ENCODE assay signal across 8 cellular contexts in genomic region chr20:52103469-52103910, GRCh38.
DNase-seq lines count a peak whose midpoint lies in the region; ATAC-seq and TF ChIP-seq lines count a peak whose summit lies in the region.

No MANE protein-coding gene starts in this region.

- H3K9me3 ChIP-seq in A673 (ENCODE audit: low read depth, low read length, poor library complexity, severe bottlenecking) (peaks cover 4% of the 10 kb centered on the region), HEK293 (ENCODE audit: control insufficient read depth, insufficient read depth, low read depth, low read length) (no peaks in the 10 kb centered on the region), iPS-20b (ENCODE audit: insufficient read depth, low read depth, low read length) (no peaks in the 10 kb centered on the region), SJCRH30 (replicated peaks) (no peaks in the 10 kb centered on the region)

- no peaks in the 10 kb centered on the region for H3K9me3 Mint-ChIP-seq in activated T-helper 17 cell treated with anti-CD3 and anti-CD28 coated beads, Interleukin-2, amount 50 U/mL, for 72 hours

- H3K9ac ChIP-seq in iPS-20b (ENCODE audit: low read depth, low read length): peak overlapping the region; percentile 57; the same call in 1 of the 2 replicates

- peak overlapping the region; percentile 67 for H3K4me3 ChIP-seq in A673 (ENCODE audit: low read depth, low read length, poor library complexity, severe bottlenecking)
- H3K4me3 ChIP-seq in HEK293 (ENCODE audit: low read depth, low read length): peak overlapping the region; percentile 53
- peak overlapping the region; percentile 84 for H3K4me3 ChIP-seq in iPS-20b (ENCODE audit: low read length)
- no peak overlapping the region for H3K4me3 ChIP-seq in SJCRH30

- DNase-seq in A673 (ENCODE audit: low spot score): peak; percentile 56
- DNase-seq in SJCRH30: no peak
- DNase-seq in pons (ENCODE audit: low spot score): no peak
- DNase-seq in NCI-H2081 (lab: John Stamatoyannopoulos, UW): no peak

- CTCF ChIA-PET in A673 (lab: Charles Lee): interaction anchor here (1.4 kb wide), 1 partner anchor 25 kb away, joined by 3 read pairs; no protein-coding TSS in a partner anchor
- CTCF ChIA-PET in HEK293 (lab: Yijun Ruan, JAX): interaction anchor here (0.9 to 1.3 kb wide), 2 partner anchors 19 to 26 kb away, joined by 3 to 4 read pairs; no protein-coding TSS in a partner anchor

- BruUV-seq in A673 (replicated peaks; lab: Mats Ljungman, UMichigan): no TSS peak

- no peaks in the 10 kb centered on the region for H3K36me3 ChIP-seq in A673 (ENCODE audit: insufficient read depth, low read length, poor library complexity, severe bottlenecking)
- H3K36me3 ChIP-seq in HEK293 (ENCODE audit: control insufficient read depth in 2 of 2, insufficient read depth in 1 of 2, low read length in 2 of 2): peaks cover 3 to 4% of the 10 kb centered on the region in 2 experiments; a peak in 2 of 3 replicates
- H3K36me3 ChIP-seq in iPS-20b (ENCODE audit: insufficient read depth, low read depth, low read length): peaks cover 1% of the 10 kb centered on the region; the same call in 1 of the 2 replicates
- H3K36me3 ChIP-seq in SJCRH30: no peaks in the 10 kb centered on the region

- no peak overlapping the region for H3K27ac Mint-ChIP-seq in activated T-helper 17 cell treated with anti-CD3 and anti-CD28 coated beads, Interleukin-2, amount 50 U/mL, for 72 hours

- no peak for ATAC-seq in activated T-helper 17 cell treated with anti-CD3 and anti-CD28 coated beads, Interleukin-2, amount 50 U/mL, for 72 hours (replicated peaks)
- no peak for ATAC-seq in HG02870 (IDR thresholded peaks at IDR 0.05; ENCODE audit: unreplicated experiment)

- peaks cover 12% of the 10 kb centered on the region for H3K27me3 Mint-ChIP-seq in activated T-helper 17 cell treated with anti-CD3 and anti-CD28 coated beads, Interleukin-2, amount 50 U/mL, for 72 hours

- H3K27me3 ChIP-seq in A673 (replicated peaks; ENCODE audit: insufficient read depth, low read depth, low read length, poor library complexity) (no peaks in the 10 kb centered on the region), iPS-20b (ENCODE audit: insufficient read depth, low read length) (peaks cover 96% of the 10 kb centered on the region), SJCRH30 (no peaks in the 10 kb centered on the region)

- peak overlapping the region; percentile 69 for H3K4me3 Mint-ChIP-seq in activated T-helper 17 cell treated with anti-CD3 and anti-CD28 coated beads, Interleukin-2, amount 50 U/mL, for 72 hours

- POLR2A ChIA-PET in A673 (lab: Charles Lee; ENCODE audit: low non-redundant PET): interaction anchor here (0.6 kb wide), 1 partner anchor 170 kb away, joined by 6 read pairs; no protein-coding TSS in a partner anchor
- POLR2A ChIA-PET in HEK293 (lab: Yijun Ruan, JAX): no interaction called here

- no peak for TF ChIP-seq CTCF in A673 (conservative IDR thresholded peaks at IDR 0.05; ENCODE audit: low read depth, low read length)
- TF ChIP-seq CTCF in HEK293 (tag by site-specific recombination; IDR thresholded peaks at IDR 0.05): no peak

- H3K4me1 Mint-ChIP-seq in activated T-helper 17 cell treated with anti-CD3 and anti-CD28 coated beads, Interleukin-2, amount 50 U/mL, for 72 hours: no peaks in the 10 kb centered on the region

- H3K36me3 Mint-ChIP-seq in activated T-helper 17 cell treated with anti-CD3 and anti-CD28 coated beads, Interleukin-2, amount 50 U/mL, for 72 hours (ENCODE audit: low read depth): no peaks in the 10 kb centered on the region

- H3K4me1 ChIP-seq in A673 (ENCODE audit: insufficient read depth, low read length, poor library complexity, severe bottlenecking) (peaks cover 4% of the 10 kb centered on the region), HEK293 (ENCODE audit: control insufficient read depth, insufficient read depth, low read length) (no peaks in the 10 kb centered on the region), iPS-20b (ENCODE audit: insufficient read depth, low read length) (peaks cover 8% of the 10 kb centered on the region; the same call in 1 of the 2 replicates), SJCRH30 (0 out of 2 replicates have a peak, but pooled peaks cover 3% of the 10 kb centered on the region)

- H3K27ac ChIP-seq in A673 (ENCODE audit: low read depth, low read length, poor library complexity, severe bottlenecking) (peak overlapping the region; percentile 61), HEK293 (ENCODE audit: extremely low read depth, low read depth, low read length) (no peak overlapping the region; the same call in 1 of the 2 replicates), iPS-20b (ENCODE audit: low read length) (no peak overlapping the region), SJCRH30 (no peak overlapping the region)

- intact Hi-C loops in A673 (cut with micrococcal nuclease; ENCODE audit: unreplicated experiment): no loop called here

TF ChIP-seq in HEK293, 187 proteins besides CTCF, POLR2A, EP300 and RAD21 (continues in another document):
- no peak for TF ChIP-seq TSHZ1 (tag by site-specific recombination; IDR thresholded peaks at IDR 0.05; ENCODE audit: borderline replicate concordance)
- 0 out of 2 replicates have a peak, but pooled peaks have one; percentile 10 for TF ChIP-seq ZBTB8A (tag by site-specific recombination; IDR thresholded peaks at IDR 0.05)
- no peak for TF ChIP-seq HOXD13 (CRISPR knock-in tag; IDR thresholded peaks at IDR 0.05; ENCODE audit: borderline replicate concordance)
- TF ChIP-seq TCF7L2 (IDR thresholded peaks at IDR 0.05; ENCODE audit: borderline replicate concordance, low read depth, low read length): no peak
- TF ChIP-seq OVOL3 (tag by site-specific recombination; IDR thresholded peaks at IDR 0.05): no peak
- TF ChIP-seq ZBTB11 (tag by site-specific recombination; conservative IDR thresholded peaks at IDR 0.05; ENCODE audit: low read depth): no peak
- no peak for TF ChIP-seq GLI4 (tag by site-specific recombination; IDR thresholded peaks at IDR 0.05)
- peak; percentile 67 for TF ChIP-seq ZNF600 (tag by site-specific recombination; IDR thresholded peaks at IDR 0.05)
- TF ChIP-seq ZNF341 (tag by site-specific recombination; IDR thresholded peaks at IDR 0.05; ENCODE audit: low read depth): peak; percentile 93
- TF ChIP-seq BCL6B (tag by site-specific recombination; IDR thresholded peaks at IDR 0.05): no peak
